In genomic region chr7:66631471-66631870, GRCh38 we compare ENCODE assay signal across 11 cellular contexts. TPM values are rescaled to one million over a fixed set of nuclear protein-coding genes. Genes with fewer than 3 reads are reported as not detected.
DNase-seq lines count a peak whose midpoint lies in the region; ATAC-seq, FAIRE-seq and TF ChIP-seq lines count a peak whose summit lies in the region.
"Had no signal": no experiment of that assay in that cellular context is flagged by ENCODE, and none has a peak within 500 bp of the region (broad histone marks: within the 10 kb centered on the region; RNA-seq: fewer than 3 reads in every experiment).

No MANE protein-coding gene starts in this region.

- CTCF ChIA-PET in T-cell (lab: Charles Lee) = no interaction called here

- H3K36me3 Mint-ChIP-seq in T-cell = peaks cover 12% of the 10 kb centered on the region

- H3K27me3 Mint-ChIP-seq in T-cell = no peaks in the 10 kb centered on the region

- peak overlapping the region; percentile 71 to 75 (median 75) for H3K4me3 Mint-ChIP-seq in T-cell

- POLR2A ChIA-PET in T-cell (lab: Charles Lee) = interaction anchor here (0.6 to 1.2 kb wide), 6 partner anchors 13 to 562 kb away, joined by 3 to 5 read pairs (median 3); no protein-coding TSS in a partner anchor

- no peak overlapping the region for H3K9ac ChIP-seq in kidney (ENCODE audit: low read length in 2 of 2)

- intact Hi-C loops in Right ventricle myocardium inferior (cut with DNase I) = no loop called here
- intact Hi-C loops in kidney (cut with DNase I) = no loop called here

- WGBS in thymus = 6% methylated on average over 6 of the region's 6 CpGs

- H3K9me3 ChIP-seq in thymus (ENCODE audit: control insufficient read depth) = no peaks in the 10 kb centered on the region
- no peaks in the 10 kb centered on the region for H3K9me3 ChIP-seq in kidney (ENCODE audit: control insufficient read depth in 1 of 2, low read length in 2 of 2)

- no peaks in the 10 kb centered on the region for H3K9me3 Mint-ChIP-seq in T-cell

- ATAC-seq in T-cell (replicated peaks in 1 of 4) = no peak
- no peak for ATAC-seq in activated CD4-positive, CD25-positive, alpha-beta regulatory T cell treated with anti-CD3 and anti-CD28 coated beads, Interleukin-2, amount 50 U/mL, for 24 hours
- no peak for ATAC-seq in Right ventricle myocardium inferior
- ATAC-seq: foreskin keratinocyte had no signal

- no peak for TF ChIP-seq CTCF in kidney (IDR thresholded peaks at IDR 0.05; ENCODE audit: borderline replicate concordance, extremely low read depth, insufficient read depth)

- FAIRE-seq in kidney (lab: Jason Lieb, UNC) = no peak
- FAIRE-seq: H1 had no signal

- peak overlapping the region; percentile 26 for H3K4me3 ChIP-seq in thymus (ENCODE audit: low read length)
- no peak overlapping the region for H3K4me3 ChIP-seq in kidney (ENCODE audit: low read length in 2 of 2)
- H3K4me3 ChIP-seq: SK-N-MC had no signal

- peak overlapping the region; percentile 80 to 83 for H3K27ac Mint-ChIP-seq in T-cell

- peak overlapping the region; percentile 39 for H3K27ac ChIP-seq in cingulate gyrus (ENCODE audit: low read depth, low read length)
- peak overlapping the region; percentile 53 for H3K27ac ChIP-seq in thymus (ENCODE audit: low read depth)
- no peak overlapping the region for H3K27ac ChIP-seq in kidney (ENCODE audit: low read depth in 2 of 2, low read length in 2 of 2)
- H3K27ac ChIP-seq: foreskin keratinocyte, SK-N-MC had no signal

- peaks cover 7% of the 10 kb centered on the region for H3K36me3 ChIP-seq in thymus (ENCODE audit: control insufficient read depth, insufficient read depth)
- H3K36me3 ChIP-seq in kidney (ENCODE audit: control insufficient read depth in 1 of 2, insufficient read depth in 2 of 2, low read length in 2 of 2) = no peaks in the 10 kb centered on the region

- peak; percentile 22 for DNase-seq in stimulated activated CD4-positive, alpha-beta T cell treated with anti-CD3 and anti-CD28 coated beads, Interleukin-15, amount 100 ng/mL, for 24 hours
- DNase-seq in stimulated activated CD4-positive, alpha-beta T cell treated with anti-CD3 and anti-CD28 coated beads, Interleukin-12 subunit alpha, Interleukin-12 subunit beta, amount 100 ng/mL, for 4 hours = no peak
- DNase-seq in T-cell (peak in 1 of 34 experiments; percentile 5), Right ventricle myocardium inferior (ENCODE audit: missing footprints) (no peak), kidney (no peak)
- DNase-seq: foreskin keratinocyte had no signal

- peaks cover 4% of the 10 kb centered on the region for H3K27me3 ChIP-seq in thymus (ENCODE audit: control insufficient read depth, insufficient read depth)
- H3K27me3 ChIP-seq: foreskin keratinocyte had no signal

- H3K4me1 ChIP-seq in thymus (ENCODE audit: control insufficient read depth, insufficient read depth, low read length) (peaks cover 22% of the 10 kb centered on the region), kidney (ENCODE audit: control insufficient read depth in 1 of 2, insufficient read depth in 1 of 2, low read depth in 1 of 2, low read length in 2 of 2) (peaks cover 4 to 6% of the 10 kb centered on the region in 2 donors)
- H3K4me1 ChIP-seq: foreskin keratinocyte had no signal

- H3K4me1 Mint-ChIP-seq in T-cell = peaks cover 49 to 61% (median 54%) of the 10 kb centered on the region in 3 donors

RNA-seq across cellular contexts. Expression of gene KCTD7, which starts 2.8 kb away (rescaled TPM):
- total RNA-seq in T-cell (10 to 100 TPM; 23.1 to 44.3 (median 39.3) TPM), Right ventricle myocardium inferior (7.8 TPM), kidney (12.4 TPM)
- polyA plus RNA-seq in thymus (7.0 TPM), kidney (ENCODE audit: insufficient read depth, low read depth, low replicate concordance) (7.2 TPM)

Comparison
In these comparisons a context has a peak if more than half of its experiments do, and no peak if none do; other contexts are left out.
1. H3K27ac ChIP-seq: peak in cingulate gyrus (single experiment) and thymus (single experiment); none in kidney (0 of 2).